ENCODE assay signal across 19 cellular contexts in genomic region chr11:15940462-15941205, GRCh38.
DNase-seq lines count a peak whose midpoint lies in the region; ATAC-seq and TF ChIP-seq lines count a peak whose summit lies in the region.
"Had no signal": no experiment of that assay in that cellular context is flagged by ENCODE, and none has a peak within 500 bp of the region (broad histone marks: within the 10 kb centered on the region; RNA-seq: fewer than 3 reads in every experiment).

No MANE protein-coding gene starts in this region.

- CTCF ChIA-PET in mammary epithelial cell (lab: Charles Lee; ENCODE audit: low non-redundant PET): interaction anchor here (0.7 to 0.9 kb wide), 2 partner anchors 16 to 145 kb away, joined by 3 read pairs; no protein-coding TSS in a partner anchor

- H3K9me3 ChIP-seq in heart left ventricle: no peaks in the 10 kb centered on the region
- no peaks in the 10 kb centered on the region for H3K9me3 ChIP-seq in mammary epithelial cell (replicated peaks; ENCODE audit: insufficient read depth, low read length)
- H3K9me3 ChIP-seq in skeletal muscle tissue (ENCODE audit: control insufficient read depth in 3 of 3, low read length in 3 of 3): no peaks in the 10 kb centered on the region
- H3K9me3 ChIP-seq: HAP-1, SJSA1 had no signal

- TF ChIP-seq CTCF in heart left ventricle (IDR thresholded peaks at IDR 0.05): no peak
- no peak for TF ChIP-seq CTCF in mammary epithelial cell (conservative IDR thresholded peaks at IDR 0.05 in 1 of 2, IDR thresholded peaks at IDR 0.05 in 1 of 2; ENCODE audit: extremely low read depth in 1 of 2, insufficient read depth in 1 of 2, low read depth in 1 of 2, low read length in 2 of 2)
- no peak for TF ChIP-seq CTCF in mesothelial cell of epicardium (IDR thresholded peaks at IDR 0.05; ENCODE audit: unreplicated experiment)

- dilution Hi-C loops in mammary epithelial cell (cut with HindIII; ENCODE audit: low sequenced_read_pairs): no loop called here

- H3K9ac ChIP-seq in mammary epithelial cell (ENCODE audit: insufficient read depth, low read length) (no peak overlapping the region), skeletal muscle tissue (ENCODE audit: low read depth in 1 of 3, low read length in 3 of 3) (peak overlapping the region in 1 of 3 donors; percentile 16)

- H3K4me1 ChIP-seq in heart left ventricle (peaks cover 0 to 6% (median 0%) of the 10 kb centered on the region in 12 donors), mammary epithelial cell (ENCODE audit: insufficient read depth, low read length) (no peaks in the 10 kb centered on the region), skeletal muscle tissue (ENCODE audit: control insufficient read depth in 3 of 3, insufficient read depth in 3 of 3, low read length in 3 of 3) (peaks cover 0 to 6% (median 2%) of the 10 kb centered on the region in 3 donors)
- H3K4me1 ChIP-seq: HAP-1 had no signal

- ATAC-seq in Right ventricle myocardium inferior: peak; percentile 13
- no peak for ATAC-seq in heart left ventricle
- ATAC-seq in HG03135 (IDR thresholded peaks at IDR 0.05; ENCODE audit: unreplicated experiment): peak; percentile 14
- ATAC-seq in HG02610 (IDR thresholded peaks at IDR 0.05; ENCODE audit: unreplicated experiment): no peak
- ATAC-seq: Panc1, T-helper 17 cell had no signal

- intact Hi-C loops in Right ventricle myocardium inferior (cut with DNase I) (no loop called here), heart left ventricle (cut with DNase I) (loop anchor here in 5 of 10 donors (2.0 to 10.0 kb wide), 3 partner anchors 664 to 672 kb away; no protein-coding TSS in a partner anchor), mammary epithelial cell (cut with micrococcal nuclease) (no loop called here)

- peaks cover 3% of the 10 kb centered on the region for H3K27me3 Mint-ChIP-seq in mesothelial cell of epicardium (ENCODE audit: low read depth)
- H3K27me3 Mint-ChIP-seq: T-helper 17 cell had no signal

- H3K36me3 ChIP-seq in heart left ventricle (no peaks in the 10 kb centered on the region), mammary epithelial cell (ENCODE audit: insufficient read depth, low read length) (no peaks in the 10 kb centered on the region), skeletal muscle tissue (ENCODE audit: control insufficient read depth in 3 of 3, insufficient read depth in 3 of 3, low read length in 3 of 3) (no peaks in the 10 kb centered on the region)
- H3K36me3 ChIP-seq: HAP-1, SJSA1 had no signal

- no peak overlapping the region for H3K4me3 ChIP-seq in heart left ventricle
- no peak overlapping the region for H3K4me3 ChIP-seq in mammary epithelial cell (replicated peaks in 1 of 3; ENCODE audit: insufficient read depth in 1 of 3, low read depth in 2 of 3, low read length in 3 of 3)
- peak overlapping the region; percentile 29 to 41 (median 35) for H3K4me3 ChIP-seq in skeletal muscle tissue (ENCODE audit: low read length in 3 of 3)
- H3K4me3 ChIP-seq: HAP-1, SJSA1 had no signal

- in situ Hi-C loops in mammary epithelial cell (cut with MboI; ENCODE audit: low sequenced_read_pairs in 2 of 2): no loop called here

- H3K4me3 Mint-ChIP-seq in mesothelial cell of epicardium: no peak overlapping the region
- H3K4me3 Mint-ChIP-seq: B cell, T-helper 17 cell had no signal

- H2AFZ ChIP-seq in mammary epithelial cell (ENCODE audit: low read depth, low read length): no peak overlapping the region

- WGBS in heart left ventricle, 4 donors: 84 to 89% (median 87%) methylated on average over 8 of the region's 8 CpGs
- 84% methylated on average over 6 of the region's 8 CpGs for WGBS in mammary epithelial cell (ENCODE audit: low coverage, missing lambda C conversion rate)

- BruUV-seq in mammary epithelial cell (replicated peaks; lab: Mats Ljungman, UMichigan): no TSS peak

- no peaks in the 10 kb centered on the region for H3K4me1 Mint-ChIP-seq in mesothelial cell of epicardium
- H3K4me1 Mint-ChIP-seq: B cell, T-helper 17 cell had no signal

- TF ChIP-seq POLR2A in heart left ventricle (IDR thresholded peaks at IDR 0.05): no peak

- H3K27ac ChIP-seq in heart left ventricle (no peak overlapping the region), mammary epithelial cell (ENCODE audit: insufficient read depth, low read depth, low read length) (no peak overlapping the region), skeletal muscle tissue (ENCODE audit: low read depth, low read length) (no peak overlapping the region)
- H3K27ac ChIP-seq: SJSA1 had no signal

- H3K9me3 Mint-ChIP-seq in mesothelial cell of epicardium: no peaks in the 10 kb centered on the region

- no peaks in the 10 kb centered on the region for H4K20me1 ChIP-seq in mammary epithelial cell (ENCODE audit: insufficient read depth, low read length)

- peak overlapping the region; percentile 10 for H3K4me2 ChIP-seq in mammary epithelial cell (ENCODE audit: insufficient read depth, low read depth, low read length)

- H3K79me2 ChIP-seq in mammary epithelial cell (ENCODE audit: insufficient read depth, low read length): no peaks in the 10 kb centered on the region

- no peak overlapping the region for H3K27ac Mint-ChIP-seq in mesothelial cell of epicardium
- H3K27ac Mint-ChIP-seq: B cell, T-helper 17 cell had no signal

- no peaks in the 10 kb centered on the region for H3K27me3 ChIP-seq in heart left ventricle
- no peaks in the 10 kb centered on the region for H3K27me3 ChIP-seq in mammary epithelial cell (ENCODE audit: insufficient read depth, low read length)
- no peaks in the 10 kb centered on the region for H3K27me3 ChIP-seq in skeletal muscle tissue (ENCODE audit: control insufficient read depth in 3 of 3, insufficient read depth in 3 of 3, low read length in 3 of 3)
- H3K27me3 ChIP-seq: SJSA1 had no signal

- no peaks in the 10 kb centered on the region for H3K36me3 Mint-ChIP-seq in mesothelial cell of epicardium

- no peak for DNase-seq in Right ventricle myocardium inferior (ENCODE audit: missing footprints)
- no peak for DNase-seq in heart left ventricle
- DNase-seq in mammary epithelial cell: no peak
- DNase-seq in SKM-1 treated with dmso at 0.1 percent for 144 hours (lab: John Stamatoyannopoulos, UW; ENCODE audit: unreplicated experiment): no peak
- DNase-seq in mesothelial cell of epicardium (ENCODE audit: low spot score in 2 of 2, unreplicated experiment in 2 of 2): no peak
- DNase-seq: activated CD4-positive, alpha-beta T cell treated with anti-CD3 and anti-CD28 coated beads, Interleukin-2, amount 50 U/mL, for 4 hours; COR-L47; cortex of kidney; Kasumi-1; NCI-H1092; NCI-H2029 treated with DMSO at 0.1 percent for 48 hours; T-helper 17 cell had no signal

Comparison
In these comparisons a context has a peak if more than half of its experiments do, and no peak if none do; other contexts are left out.
1. ATAC-seq: peak in Right ventricle myocardium inferior (single experiment) and HG03135 (single experiment); none in heart left ventricle (0 of 4) and HG02610 (single experiment).
2. H3K4me3 ChIP-seq: peak in skeletal muscle tissue (3 of 3); none in heart left ventricle (0 of 12) and mammary epithelial cell (0 of 3).